Comparison of ENCODE assay signal across 8 cellular contexts in the genomic region with DNA sequence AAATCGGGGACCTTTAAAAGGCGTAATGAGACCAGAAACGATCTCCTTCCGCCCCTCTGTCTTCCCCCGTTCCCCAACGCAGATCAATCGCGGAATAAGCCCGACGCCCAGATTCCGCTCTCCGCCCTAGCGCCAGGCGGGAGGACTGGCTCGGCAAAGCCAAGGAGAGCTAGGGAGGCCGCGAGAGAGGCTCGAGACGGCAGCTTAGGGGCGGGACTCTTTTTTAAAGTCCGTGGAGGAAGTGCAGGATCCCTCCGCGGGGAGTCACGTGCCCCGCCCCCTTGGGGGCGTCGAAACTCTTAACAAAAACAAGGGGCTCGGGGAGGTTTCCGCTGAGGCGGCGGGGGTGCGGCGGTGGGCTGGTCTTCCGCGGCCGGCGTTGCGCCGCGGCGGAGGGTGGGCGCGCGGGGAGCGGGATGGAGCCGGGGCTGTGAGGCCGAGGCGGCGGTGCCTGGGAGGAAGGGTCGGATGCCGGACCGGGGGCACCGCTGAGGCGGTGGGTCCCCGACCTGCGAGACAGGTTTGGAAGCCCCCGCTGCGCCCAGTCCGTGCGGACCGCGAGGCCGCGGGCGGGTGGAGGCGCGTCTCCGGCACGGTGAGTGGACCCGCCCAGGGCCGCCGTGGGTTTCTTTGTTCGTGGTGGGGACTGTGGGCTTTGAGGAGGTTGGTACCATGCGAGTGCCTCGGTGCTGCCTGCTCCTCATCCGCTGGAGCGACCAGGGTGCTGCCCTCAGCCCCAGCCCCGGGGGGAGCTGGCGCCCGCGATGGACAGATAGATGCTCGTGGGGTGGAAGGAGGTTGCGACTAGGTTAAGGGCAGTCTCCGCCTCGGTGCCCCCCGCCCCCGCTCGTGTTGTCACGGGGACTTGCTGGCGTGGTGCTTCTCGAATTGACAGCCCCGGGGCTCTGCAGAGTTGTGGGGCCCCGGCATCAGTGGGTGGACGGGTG. TPM values are rescaled to one million over a fixed set of nuclear protein-coding genes. Genes with fewer than 3 reads are reported as not detected.
DNase-seq lines count a peak whose midpoint lies in the region; ATAC-seq and TF ChIP-seq lines count a peak whose summit lies in the region.

A gene with protein sequence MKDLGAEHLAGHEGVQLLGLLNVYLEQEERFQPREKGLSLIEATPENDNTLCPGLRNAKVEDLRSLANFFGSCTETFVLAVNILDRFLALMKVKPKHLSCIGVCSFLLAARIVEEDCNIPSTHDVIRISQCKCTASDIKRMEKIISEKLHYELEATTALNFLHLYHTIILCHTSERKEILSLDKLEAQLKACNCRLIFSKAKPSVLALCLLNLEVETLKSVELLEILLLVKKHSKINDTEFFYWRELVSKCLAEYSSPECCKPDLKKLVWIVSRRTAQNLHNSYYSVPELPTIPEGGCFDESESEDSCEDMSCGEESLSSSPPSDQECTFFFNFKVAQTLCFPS (plus strand): TSS at position 296 of the 947 bp plus-strand sequence. CDS start 1,326 bp downstream, outside the sequence.

- TF ChIP-seq CTCF in RWPE2 (IDR thresholded peaks at IDR 0.05; ENCODE audit: poor library complexity, severe bottlenecking) (no peak), foreskin keratinocyte (conservative IDR thresholded peaks at IDR 0.05) (no peak), subcutaneous adipose tissue (IDR thresholded peaks at IDR 0.05; ENCODE audit: low read depth) (no peak)

- peaks cover 28% of the 10 kb centered on the region for H3K4me1 ChIP-seq in RWPE2 (ENCODE audit: insufficient read depth, poor library complexity, severe bottlenecking)
- peaks cover 17% of the 10 kb centered on the region for H3K4me1 ChIP-seq in foreskin keratinocyte

- H3K27ac ChIP-seq in RWPE2 (ENCODE audit: poor library complexity, severe bottlenecking) (peak within 1 kb of the TSS; percentile 82), foreskin keratinocyte (peak within 1 kb of the TSS; percentile 96)

- DNase-seq in Caki2 (ENCODE audit: low read depth) (no peak), KG1 (lab: John Stamatoyannopoulos, UW) (peak; percentile 98), RWPE2 (ENCODE audit: low spot score) (peak; percentile 89), activated gamma-delta T cell (lab: John Stamatoyannopoulos, UW) (peak; percentile 72), foreskin keratinocyte (peak in 1 of 2 donors; percentile 62), non-pigmented ciliary epithelial cell (ENCODE audit: low read depth) (peak; percentile 65)

- H3K36me3 ChIP-seq in RWPE2 (ENCODE audit: low read depth): peaks cover 39% of the 10 kb centered on the region

- H3K9me3 ChIP-seq in RWPE2 (ENCODE audit: severe bottlenecking): no peaks in the 10 kb centered on the region

- no peaks in the 10 kb centered on the region for H3K27me3 ChIP-seq in RWPE2 (ENCODE audit: insufficient read depth, poor library complexity, severe bottlenecking)
- no peaks in the 10 kb centered on the region for H3K27me3 ChIP-seq in foreskin keratinocyte

- peak within 1 kb of the TSS; percentile 96 for H3K4me3 ChIP-seq in RWPE2 (ENCODE audit: severe bottlenecking)

- in situ Hi-C loops in Caki2 (cut with HindIII; ENCODE audit: low pct_unique_long_range_greater_than_20kb, low sequenced_read_pairs): no loop called here

- ATAC-seq in GM21529 (IDR thresholded peaks at IDR 0.05; ENCODE audit: unreplicated experiment): peak; percentile 20
- ATAC-seq in RWPE2 (ENCODE audit: low read depth): peak; percentile 21
- ATAC-seq in foreskin keratinocyte: peak; percentile 15

RNA-seq across cellular contexts. Expression of the gene that starts here (rescaled TPM):
- 38.0 and 46.9 TPM in 2 replicates for total RNA-seq in Caki2 (2014; rRNA removed; shearing (Covaris generic); ENCODE audit: low replicate concordance)
- 26.9 and 34.0 TPM in 2 replicates for total RNA-seq in foreskin keratinocyte
- polyA plus RNA-seq in foreskin keratinocyte: 8.5 and 13.9 TPM in 2 replicates
- total RNA-seq in subcutaneous adipose tissue: 10 to 100 TPM; 52.7 to 86.1 (median 69.9) TPM
